ENCODE assay signal across 1 cellular context in genomic region chr11:128890216-128890542, GRCh38.
TF ChIP-seq lines count a peak whose summit lies in the region.

No MANE protein-coding gene starts in this region.

TF ChIP-seq in HEK293, 187 proteins besides CTCF, POLR2A, EP300 and RAD21 (continued from another document):
- TF ChIP-seq ZNF280D (tag by site-specific recombination; IDR thresholded peaks at IDR 0.05) (no peak), ZNF132 (tag by site-specific recombination; IDR thresholded peaks at IDR 0.05; ENCODE audit: borderline replicate concordance) (no peak), PRDM2 (tag by site-specific recombination; IDR thresholded peaks at IDR 0.05; ENCODE audit: borderline replicate concordance) (no peak), ZNF548 (tag by site-specific recombination; IDR thresholded peaks at IDR 0.05) (no peak)
